8 cellular contexts compared by ENCODE assay signal in genomic region chr4:88672987-88673386, GRCh38. TPM values are rescaled to one million over a fixed set of nuclear protein-coding genes. Genes with fewer than 3 reads are reported as not detected.
A peak's percentile ranks its signal among the peaks of the same experiment; 100 is the strongest.
DNase-seq lines count a peak whose midpoint lies in the region; ATAC-seq and TF ChIP-seq lines count a peak whose summit lies in the region.

No MANE protein-coding gene starts in this region.

- no peaks in the 10 kb centered on the region for H3K27me3 ChIP-seq in right lobe of liver

- 60% methylated on average over 5 of the region's 5 CpGs for WGBS in right lobe of liver (ENCODE audit: insufficient coverage, low coverage, low lambda C conversion rate, missing lambda C conversion rate)

- DNase-seq in NCI-H2029 (lab: John Stamatoyannopoulos, UW): peak; percentile 1
- no peak for DNase-seq in NCI-H2029 treated with DMSO at 0.1 percent for 48 hours (lab: John Stamatoyannopoulos, UW)
- peak; percentile 2 for DNase-seq in NCI-H526 treated with DMSO at 0.1 percent for 48 hours (lab: John Stamatoyannopoulos, UW)
- DNase-seq in astrocyte of the cerebellum (ENCODE audit: low read depth): no peak
- no peak for DNase-seq in right lobe of liver
- DNase-seq in NCI-H2171 treated with DMSO at 0.1 percent for 48 hours (lab: John Stamatoyannopoulos, UW): no peak

- H3K4me1 ChIP-seq in right lobe of liver: no peaks in the 10 kb centered on the region

- ATAC-seq in GM21423 (IDR thresholded peaks at IDR 0.05; ENCODE audit: unreplicated experiment): peak; percentile 60
- ATAC-seq in right lobe of liver: peak; percentile 63 to 72 (median 68)
- ATAC-seq in HG03457 (IDR thresholded peaks at IDR 0.05; ENCODE audit: unreplicated experiment): no peak

- intact Hi-C loops in right lobe of liver (cut with DNase I): no loop called here

- TF ChIP-seq CTCF in astrocyte of the cerebellum (IDR thresholded peaks at IDR 0.05; ENCODE audit: low read depth, low read length, missing control alignments) (peak; percentile 71), right lobe of liver (IDR thresholded peaks at IDR 0.05) (peak; percentile 35 to 56 (median 54))

- TF ChIP-seq POLR2A in right lobe of liver (IDR thresholded peaks at IDR 0.05): no peak

- in situ Hi-C loops in astrocyte of the cerebellum (cut with HindIII; ENCODE audit: low sequenced_read_pairs): no loop called here

- no peaks in the 10 kb centered on the region for H3K9me3 ChIP-seq in right lobe of liver

- peaks cover 0 to 8% (median 3%) of the 10 kb centered on the region in 4 donors for H3K36me3 ChIP-seq in right lobe of liver

- no peak overlapping the region for H3K4me3 ChIP-seq in astrocyte of the cerebellum (ENCODE audit: low read depth, low read length)
- no peak overlapping the region for H3K4me3 ChIP-seq in right lobe of liver

- no peak overlapping the region for H3K27ac ChIP-seq in right lobe of liver

RNA-seq across cellular contexts. Expression of gene NAP1L5, which starts 24.6 kb away (rescaled TPM):
- total RNA-seq in right lobe of liver: 1 to 10 TPM; 1.8 to 5.7 (median 3.0) TPM

Comparison
In these comparisons a context has a peak if more than half of its experiments do, and no peak if none do; other contexts are left out.
1. DNase-seq: peak in NCI-H2029 (single experiment) and NCI-H526 treated with DMSO at 0.1 percent for 48 hours (single experiment); none in NCI-H2029 treated with DMSO at 0.1 percent for 48 hours (single experiment), astrocyte of the cerebellum (single experiment), right lobe of liver (0 of 3) and NCI-H2171 treated with DMSO at 0.1 percent for 48 hours (single experiment).